In the genomic region with DNA sequence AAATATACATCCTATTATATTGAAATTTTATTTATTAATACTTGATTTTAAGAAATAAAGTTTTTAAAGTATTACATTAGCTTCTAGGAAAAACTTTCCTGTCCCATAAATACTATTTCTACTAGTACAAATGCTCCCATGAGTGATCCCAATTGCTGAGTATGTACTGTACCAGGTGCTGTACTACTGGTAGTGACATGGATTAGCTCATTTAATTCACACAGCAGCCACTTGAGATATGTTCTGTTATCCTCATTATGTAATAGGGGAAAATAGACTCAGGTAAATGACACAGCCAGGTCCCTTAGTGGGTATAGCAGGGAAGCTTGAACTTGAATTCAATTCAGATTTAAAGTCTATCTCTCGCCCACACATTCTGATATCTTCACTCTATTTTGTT, we compare ENCODE assay signal across 18 cellular contexts.
"Had no signal": no experiment of that assay in that cellular context is flagged by ENCODE, and none has a peak within 500 bp of the region (broad histone marks: within the 10 kb centered on the region; RNA-seq: fewer than 3 reads in every experiment).

No MANE protein-coding gene starts in this region.

- H3K4me3 ChIP-seq: hepatocyte, left lung, spleen, thoracic aorta, vagina had no signal

- H3K4me1 ChIP-seq: left lung, spleen, vagina had no signal

- H3K36me3 ChIP-seq: left lung, spleen, thoracic aorta, vagina had no signal

- H3K27me3 ChIP-seq: hepatocyte, left lung, spleen, vagina had no signal

- H3K9me3 ChIP-seq: left lung, thoracic aorta, vagina had no signal

- DNase-seq: activated CD4-positive, alpha-beta T cell treated with anti-CD3 and anti-CD28 coated beads, Interleukin-2, amount 10 ng/mL, durations not matched to agents 7 days and 5 days; activated CD4-positive, CD25-positive, alpha-beta regulatory T cell treated with anti-CD3 and anti-CD28 coated beads, Interleukin-2, amount 50 U/mL, for 72 hours; activated CD8-positive, alpha-beta T cell treated with anti-CD3 and anti-CD28 coated beads, Interleukin-2, amount 10 ng/mL, durations not matched to agents 7 days and 5 days; activated gamma-delta T cell; activated naive CD4-positive, alpha-beta T cell treated with anti-CD3 and anti-CD28 coated beads, Interleukin-2, amount 50 U/mL, for 16 hours; activated naive CD8-positive, alpha-beta T cell treated with anti-CD3 and anti-CD28 coated beads, Interleukin-2, amount 50 U/mL, for 24 hours; immature natural killer cell; left lung; mammary epithelial cell; naive thymus-derived CD8-positive, alpha-beta T cell; retina; spleen; stimulated activated CD4-positive, alpha-beta T cell treated with anti-CD3 and anti-CD28 coated beads, Interleukin-4, amount 100 ng/mL, for 1 hour; stimulated activated naive CD4-positive, alpha-beta T cell treated with Interleukin-2 at 50 U/mL for 16 hours had no signal

- ATAC-seq: activated CD8-positive, alpha-beta T cell treated with anti-CD3 and anti-CD28 coated beads, Interleukin-2, amount 10 ng/mL, durations not matched to agents 7 days and 5 days; activated naive CD8-positive, alpha-beta T cell treated with anti-CD3 and anti-CD28 coated beads, Interleukin-2, amount 50 U/mL, for 24 hours; left lung; naive thymus-derived CD8-positive, alpha-beta T cell had no signal

- H3K27ac ChIP-seq: epithelial cell of prostate, hepatocyte, left lung, spleen, thoracic aorta, vagina had no signal
